In genomic region chr16:17471745-17472075, GRCh38 we compare ENCODE assay signal across 8 cellular contexts. TPM values are rescaled to one million over a fixed set of nuclear protein-coding genes. Genes with fewer than 3 reads are reported as not detected.
DNase-seq lines count a peak whose midpoint lies in the region; ATAC-seq and TF ChIP-seq lines count a peak whose summit lies in the region.
"Had no signal": no experiment of that assay in that cellular context is flagged by ENCODE, and none has a peak within 500 bp of the region (broad histone marks: within the 10 kb centered on the region; RNA-seq: fewer than 3 reads in every experiment).

No MANE protein-coding gene starts in this region.

- H3K4me3 Mint-ChIP-seq in WTC11 = peak overlapping the region; percentile 75
- no peak overlapping the region for H3K4me3 Mint-ChIP-seq in stimulated activated memory B cell treated with anti-CD40 and anti-IgM and Interleukin-4, amounts not matched to agents 10 μg/mL and 1 μg/mL and 100 μg/mL, for 72 hours

- ATAC-seq in WTC11 (no peak), GM19324 (IDR thresholded peaks at IDR 0.05; ENCODE audit: low FRiP score, unreplicated experiment) (no peak)
- no peak for ATAC-seq in stimulated activated memory B cell treated with anti-CD40 and anti-IgM and Interleukin-4, amounts not matched to agents 10 μg/mL and 1 μg/mL and 100 μg/mL, for 72 hours

- peak; percentile 39 for DNase-seq in GM04503 (ENCODE audit: low read depth)
- no peak for DNase-seq in WTC11 (ENCODE audit: low spot score)
- DNase-seq in right atrium auricular region (ENCODE audit: low spot score) = no peak
- DNase-seq in NCI-H2196 treated with DMSO at 0.1 percent for 48 hours (lab: John Stamatoyannopoulos, UW; ENCODE audit: unreplicated experiment) = no peak
- no peak for DNase-seq in CD1c-positive myeloid dendritic cell (ENCODE audit: extremely low spot score)
- DNase-seq: NCI-H748 treated with DMSO at 0.1 percent for 48 hours had no signal

- no peak overlapping the region; the same call in 1 of the 2 replicates for H3K27ac Mint-ChIP-seq in WTC11
- peak overlapping the region; percentile 56 for H3K27ac Mint-ChIP-seq in stimulated activated memory B cell treated with anti-CD40 and anti-IgM and Interleukin-4, amounts not matched to agents 10 μg/mL and 1 μg/mL and 100 μg/mL, for 72 hours

- H3K9me3 Mint-ChIP-seq in WTC11 = no peaks in the 10 kb centered on the region
- no peaks in the 10 kb centered on the region for H3K9me3 Mint-ChIP-seq in stimulated activated memory B cell treated with anti-CD40 and anti-IgM and Interleukin-4, amounts not matched to agents 10 μg/mL and 1 μg/mL and 100 μg/mL, for 72 hours

- H3K4me1 ChIP-seq in right atrium auricular region = peaks cover 0 to 41% of the 10 kb centered on the region in 2 donors

- H3K27me3 Mint-ChIP-seq in WTC11 (ENCODE audit: low read depth) = peaks cover 16% of the 10 kb centered on the region
- H3K27me3 Mint-ChIP-seq in stimulated activated memory B cell treated with anti-CD40 and anti-IgM and Interleukin-4, amounts not matched to agents 10 μg/mL and 1 μg/mL and 100 μg/mL, for 72 hours = no peaks in the 10 kb centered on the region

- H3K27ac ChIP-seq in right atrium auricular region = peak overlapping the region; percentile 83 to 95

- POLR2A ChIA-PET in WTC11 (lab: Charles Lee) = no interaction called here

- no peaks in the 10 kb centered on the region for H3K36me3 Mint-ChIP-seq in WTC11
- peaks cover 23% of the 10 kb centered on the region for H3K36me3 Mint-ChIP-seq in stimulated activated memory B cell treated with anti-CD40 and anti-IgM and Interleukin-4, amounts not matched to agents 10 μg/mL and 1 μg/mL and 100 μg/mL, for 72 hours

- H3K27me3 ChIP-seq in right atrium auricular region = no peaks in the 10 kb centered on the region

- H3K36me3 ChIP-seq in right atrium auricular region = peaks cover 3% of the 10 kb centered on the region

- H3K4me3 ChIP-seq in right atrium auricular region = peak overlapping the region in 1 of 2 donors; percentile 69

- TF ChIP-seq CTCF in WTC11 (IDR thresholded peaks at IDR 0.05) (no peak), right atrium auricular region (IDR thresholded peaks at IDR 0.05) (no peak)

- no peaks in the 10 kb centered on the region for H3K9me3 ChIP-seq in right atrium auricular region

- peaks cover 49% of the 10 kb centered on the region for H3K4me1 Mint-ChIP-seq in WTC11
- peaks cover 59% of the 10 kb centered on the region for H3K4me1 Mint-ChIP-seq in stimulated activated memory B cell treated with anti-CD40 and anti-IgM and Interleukin-4, amounts not matched to agents 10 μg/mL and 1 μg/mL and 100 μg/mL, for 72 hours

- CTCF ChIA-PET in WTC11 (lab: Charles Lee) = interaction anchor here (0.8 to 1.4 kb wide), 4 partner anchors 11 to 500 kb away, joined by 3 to 7 read pairs (median 4); no protein-coding TSS in a partner anchor

TF ChIP-seq in WTC11, 78 proteins besides CTCF, POLR2A, EP300 and RAD21:
- TF ChIP-seq ZNF219 (CRISPR knock-in tag; IDR thresholded peaks at IDR 0.05; ENCODE audit: borderline replicate concordance) = no peak
- no peak for TF ChIP-seq EMX1 (CRISPR knock-in tag; IDR thresholded peaks at IDR 0.05)
- no peak for TF ChIP-seq USF2 (CRISPR knock-in tag; IDR thresholded peaks at IDR 0.05)
- TF ChIP-seq CREB1 (CRISPR knock-in tag; IDR thresholded peaks at IDR 0.05) = no peak
- no peak for TF ChIP-seq HMGA2 (CRISPR knock-in tag; IDR thresholded peaks at IDR 0.05)
- no peak for TF ChIP-seq FOXP4 (CRISPR knock-in tag; IDR thresholded peaks at IDR 0.05)
- no peak for TF ChIP-seq MYBL2 (CRISPR knock-in tag; IDR thresholded peaks at IDR 0.05)
- TF ChIP-seq, protein P1, sequence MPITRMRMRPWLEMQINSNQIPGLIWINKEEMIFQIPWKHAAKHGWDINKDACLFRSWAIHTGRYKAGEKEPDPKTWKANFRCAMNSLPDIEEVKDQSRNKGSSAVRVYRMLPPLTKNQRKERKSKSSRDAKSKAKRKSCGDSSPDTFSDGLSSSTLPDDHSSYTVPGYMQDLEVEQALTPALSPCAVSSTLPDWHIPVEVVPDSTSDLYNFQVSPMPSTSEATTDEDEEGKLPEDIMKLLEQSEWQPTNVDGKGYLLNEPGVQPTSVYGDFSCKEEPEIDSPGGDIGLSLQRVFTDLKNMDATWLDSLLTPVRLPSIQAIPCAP (CRISPR knock-in tag; IDR thresholded peaks at IDR 0.05) = no peak
- TF ChIP-seq ZNF416 (CRISPR knock-in tag; IDR thresholded peaks at IDR 0.05) = no peak
- no peak for TF ChIP-seq ZNF396 (CRISPR knock-in tag; IDR thresholded peaks at IDR 0.05; ENCODE audit: borderline replicate concordance)
- TF ChIP-seq SMAD4 (CRISPR knock-in tag; IDR thresholded peaks at IDR 0.05) = no peak
- TF ChIP-seq PRDM15 (CRISPR knock-in tag; IDR thresholded peaks at IDR 0.05) = no peak
- TF ChIP-seq, protein P2, sequence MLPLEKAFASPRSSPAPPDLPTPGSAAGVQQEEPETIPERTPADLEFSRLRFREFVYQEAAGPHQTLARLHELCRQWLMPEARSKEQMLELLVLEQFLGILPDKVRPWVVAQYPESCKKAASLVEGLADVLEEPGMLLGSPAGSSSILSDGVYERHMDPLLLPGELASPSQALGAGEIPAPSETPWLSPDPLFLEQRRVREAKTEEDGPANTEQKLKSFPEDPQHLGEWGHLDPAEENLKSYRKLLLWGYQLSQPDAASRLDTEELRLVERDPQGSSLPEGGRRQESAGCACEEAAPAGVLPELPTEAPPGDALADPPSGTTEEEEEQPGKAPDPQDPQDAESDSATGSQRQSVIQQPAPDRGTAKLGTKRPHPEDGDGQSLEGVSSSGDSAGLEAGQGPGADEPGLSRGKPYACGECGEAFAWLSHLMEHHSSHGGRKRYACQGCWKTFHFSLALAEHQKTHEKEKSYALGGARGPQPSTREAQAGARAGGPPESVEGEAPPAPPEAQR (CRISPR knock-in tag; IDR thresholded peaks at IDR 0.05) = no peak

RNA-seq across cellular contexts. Expression of gene XYLT1, which starts 0.9 kb away (rescaled TPM):
- 16.0 to 25.0 TPM (median 20.5 TPM) in 3 replicates for total RNA-seq in WTC11 (2021)
- total RNA-seq in right atrium auricular region = 10 to 100 TPM; 14.4 to 31.3 TPM
